ENCODE assay signal across 35 cellular contexts in the genomic region with DNA sequence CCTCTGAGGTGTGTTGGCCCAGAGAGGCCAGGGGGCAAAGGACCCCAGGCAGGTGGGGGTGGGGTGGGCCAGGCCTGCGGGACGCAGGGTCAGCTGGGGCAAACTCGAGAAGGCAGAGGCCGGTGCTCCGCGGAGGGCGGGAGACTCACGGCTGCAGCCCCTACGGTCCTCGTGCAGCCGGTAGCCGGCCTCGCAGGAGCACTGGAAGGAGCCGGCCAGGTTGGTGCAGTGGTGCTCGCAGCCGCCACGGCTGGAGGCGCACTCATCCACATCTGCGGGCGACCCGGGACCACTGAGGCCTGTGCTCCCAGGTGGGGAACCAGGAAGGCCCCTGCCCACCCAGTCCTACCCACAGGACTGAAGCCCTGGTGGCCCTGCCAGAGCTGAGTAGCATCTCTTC. TPM values are rescaled to one million over a fixed set of nuclear protein-coding genes. Genes with fewer than 3 reads are reported as not detected.
"Had no signal": no experiment of that assay in that cellular context is flagged by ENCODE, and none has a peak within 500 bp of the region (broad histone marks: within the 10 kb centered on the region; RNA-seq: fewer than 3 reads in every experiment).

No MANE protein-coding gene starts in this region.

- H3K9me3 ChIP-seq: MG63 had no signal

- H3K4me3 ChIP-seq: MG63 had no signal

- DNase-seq: Kasumi-1, MM.1S, MV-4-11, NCI-H1048, NCI-H1092, NCI-H1092 treated with DMSO at 0.1 percent for 48 hours, NCI-H1105, NCI-H1105 treated with DMSO at 0.1 percent for 48 hours, NCI-H1417, NCI-H1417 treated with DMSO at 0.1 percent for 48 hours, NCI-H1436, NCI-H1436 treated with DMSO at 0.1 percent for 48 hours, NCI-H1694, NCI-H1694 treated with DMSO at 0.1 percent for 48 hours, NCI-H187, NCI-H187 treated with DMSO at 0.1 percent for 48 hours, NCI-H1930, NCI-H2029, NCI-H2029 treated with DMSO at 0.1 percent for 48 hours, NCI-H2081, NCI-H2081 treated with DMSO at 0.1 percent for 48 hours, NCI-H2107, NCI-H2171, NCI-H2171 treated with DMSO at 0.1 percent for 48 hours, NCI-H2227 treated with DMSO at 0.1 percent for 48 hours, NCI-H226, NCI-H446, NCI-H446 treated with DMSO at 0.1 percent for 48 hours, NCI-H510A, NCI-H510A treated with DMSO at 0.1 percent for 48 hours, NCI-H524, NCI-H524 treated with DMSO at 0.1 percent for 48 hours, NCI-H526 had no signal

- H3K27me3 ChIP-seq: MG63 had no signal

RNA-seq across cellular contexts. Expression of a gene that starts 55.3 kb away (rescaled TPM):
- total RNA-seq: LHCN-M2 had no signal
